1 cellular context compared by ENCODE assay signal in genomic region chr9:136847827-136848392, GRCh38.
TF ChIP-seq lines count a peak whose summit lies in the region.

No MANE protein-coding gene starts in this region.

TF ChIP-seq in HepG2, 621 proteins besides CTCF, POLR2A, EP300 and RAD21 (continued from another document and continues in another):
- TF ChIP-seq IRF9 (CRISPR knock-in tag; IDR thresholded peaks at IDR 0.05; ENCODE audit: borderline replicate concordance): 0 out of 2 replicates have a peak, but pooled peaks have one; percentile 3
- TF ChIP-seq ZSCAN12 (CRISPR knock-in tag; IDR thresholded peaks at IDR 0.05): no peak
- TF ChIP-seq RBFOX2 (IDR thresholded peaks at IDR 0.05; ENCODE audit: low read depth, low read length): peak; percentile 96
- TF ChIP-seq SOX5 (CRISPR knock-in tag; IDR thresholded peaks at IDR 0.05; ENCODE audit: borderline replicate concordance): no peak
- TF ChIP-seq ZNF644 (CRISPR knock-in tag; IDR thresholded peaks at IDR 0.05; ENCODE audit: low read depth): no peak
- TF ChIP-seq ZNF788 (CRISPR knock-in tag; IDR thresholded peaks at IDR 0.05; ENCODE audit: borderline replicate concordance): 0 out of 2 replicates have a peak, but pooled peaks have one; percentile 57
- TF ChIP-seq ZUFSP (CRISPR knock-in tag; IDR thresholded peaks at IDR 0.05; ENCODE audit: borderline replicate concordance): no peak
- peak; percentile 73; the same call in 1 of the 2 replicates for TF ChIP-seq IKZF5 (CRISPR knock-in tag; IDR thresholded peaks at IDR 0.05)
- no peak for TF ChIP-seq ZFP36L2 (CRISPR knock-in tag; IDR thresholded peaks at IDR 0.05)
- no peak for TF ChIP-seq SRSF4 (IDR thresholded peaks at IDR 0.05; ENCODE audit: low read depth, low read length, poor library complexity, severe bottlenecking)
- TF ChIP-seq ZNF766 (CRISPR knock-in tag; IDR thresholded peaks at IDR 0.05; ENCODE audit: borderline replicate concordance): peak; percentile 80; the same call in 1 of the 2 replicates
- TF ChIP-seq ZNF350 (CRISPR knock-in tag; IDR thresholded peaks at IDR 0.05; ENCODE audit: borderline replicate concordance, low read depth): peak; percentile 92
- TF ChIP-seq ZNF136 (CRISPR knock-in tag; IDR thresholded peaks at IDR 0.05; ENCODE audit: low read depth): no peak
- 0 out of 2 replicates have a peak, but pooled peaks have one; percentile 27 for TF ChIP-seq ZNF441 (CRISPR knock-in tag; IDR thresholded peaks at IDR 0.05; ENCODE audit: borderline replicate concordance)
- no peak for TF ChIP-seq GTF2F1 (IDR thresholded peaks at IDR 0.05; ENCODE audit: low read length)
- TF ChIP-seq TBX2 (CRISPR knock-in tag; IDR thresholded peaks at IDR 0.05; ENCODE audit: borderline replicate concordance): peak; percentile 57
- 0 out of 2 replicates have a peak, but pooled peaks have one; percentile 38 for TF ChIP-seq ARNTL (CRISPR knock-in tag; IDR thresholded peaks at IDR 0.05)
- TF ChIP-seq MYC (CRISPR knock-in tag; IDR thresholded peaks at IDR 0.05; ENCODE audit: borderline replicate concordance): peak; percentile 91
- no peak; the same call in 1 of the 2 replicates for TF ChIP-seq GATAD1 (CRISPR knock-in tag; IDR thresholded peaks at IDR 0.05)
- peak; percentile 34; the same call in 1 of the 2 replicates for TF ChIP-seq REL (CRISPR knock-in tag; conservative IDR thresholded peaks at IDR 0.05)
- TF ChIP-seq FOXO4 (CRISPR knock-in tag; conservative IDR thresholded peaks at IDR 0.05): no peak
- TF ChIP-seq KLF15 (CRISPR knock-in tag; IDR thresholded peaks at IDR 0.05; ENCODE audit: borderline replicate concordance): no peak
- TF ChIP-seq KDM1A (CRISPR knock-in tag; IDR thresholded peaks at IDR 0.05): no peak
- no peak for TF ChIP-seq HNRNPH1 (optimal IDR thresholded peaks at IDR 0.05; ENCODE audit: low read depth, low read length)
- peak; percentile 80; the same call in 1 of the 2 replicates for TF ChIP-seq TIGD3 (CRISPR knock-in tag; IDR thresholded peaks at IDR 0.05; ENCODE audit: borderline replicate concordance)
- TF ChIP-seq ZNF709 (CRISPR knock-in tag; IDR thresholded peaks at IDR 0.05): no peak; the same call in 1 of the 2 replicates
- no peak for TF ChIP-seq ZFAT (CRISPR knock-in tag; conservative IDR thresholded peaks at IDR 0.05)
- peak; percentile 89; the same call in 1 of the 2 replicates for TF ChIP-seq ZNF451 (CRISPR knock-in tag; IDR thresholded peaks at IDR 0.05)
- no peak for TF ChIP-seq ELF4 (CRISPR knock-in tag; IDR thresholded peaks at IDR 0.05; ENCODE audit: borderline replicate concordance)
- TF ChIP-seq ZNF83 (CRISPR knock-in tag; IDR thresholded peaks at IDR 0.05; ENCODE audit: borderline replicate concordance): no peak
- TF ChIP-seq EEA1 (CRISPR knock-in tag; IDR thresholded peaks at IDR 0.05; ENCODE audit: borderline replicate concordance): no peak
- TF ChIP-seq PHF5A (CRISPR knock-in tag; IDR thresholded peaks at IDR 0.05; ENCODE audit: low read depth, unreplicated experiment): no peak
- no peak for TF ChIP-seq CEBPB (IDR thresholded peaks at IDR 0.05; ENCODE audit: borderline replicate concordance, low read depth, low read length)
- TF ChIP-seq ZBTB20 (CRISPR knock-in tag; IDR thresholded peaks at IDR 0.05; ENCODE audit: borderline replicate concordance, low read depth): 0 out of 2 replicates have a peak, but pooled peaks have one; percentile 17
- no peak for TF ChIP-seq E2F1 (CRISPR knock-in tag; IDR thresholded peaks at IDR 0.05)
- TF ChIP-seq RXRA (CRISPR knock-in tag; IDR thresholded peaks at IDR 0.05): peak; percentile 17
- peak; percentile 45; the same call in 1 of the 2 replicates for TF ChIP-seq DRAP1 (CRISPR knock-in tag; IDR thresholded peaks at IDR 0.05)
- no peak; the same call in 1 of the 2 replicates for TF ChIP-seq GATAD2A (CRISPR knock-in tag; IDR thresholded peaks at IDR 0.05)
- TF ChIP-seq RELA (CRISPR knock-in tag; IDR thresholded peaks at IDR 0.05): no peak
- no peak for TF ChIP-seq ATF7 (IDR thresholded peaks at IDR 0.05)
- TF ChIP-seq ATF7 (CRISPR knock-in tag; IDR thresholded peaks at IDR 0.05): no peak
- 0 out of 2 replicates have a peak, but pooled peaks have one; percentile 34 for TF ChIP-seq ZNF740 (CRISPR knock-in tag; IDR thresholded peaks at IDR 0.05)
- no peak for TF ChIP-seq PLSCR1 (CRISPR knock-in tag; IDR thresholded peaks at IDR 0.05; ENCODE audit: borderline replicate concordance)
- TF ChIP-seq NFYC (CRISPR knock-in tag; IDR thresholded peaks at IDR 0.05): peak; percentile 48
- no peak; the same call in 1 of the 2 replicates for TF ChIP-seq CAMTA2 (CRISPR knock-in tag; IDR thresholded peaks at IDR 0.05; ENCODE audit: borderline replicate concordance)
- TF ChIP-seq ZNF431 (CRISPR knock-in tag; IDR thresholded peaks at IDR 0.05; ENCODE audit: borderline replicate concordance, low read depth): no peak; the same call in 1 of the 2 replicates
- TF ChIP-seq FOXC1 (CRISPR knock-in tag; IDR thresholded peaks at IDR 0.05; ENCODE audit: borderline replicate concordance): peak; percentile 57; the same call in 1 of the 2 replicates
- peak; percentile 79 for TF ChIP-seq ZBTB7A (CRISPR knock-in tag; IDR thresholded peaks at IDR 0.05)
- no peak for TF ChIP-seq TP53 (CRISPR knock-in tag; conservative IDR thresholded peaks at IDR 0.05)
- no peak for TF ChIP-seq ZFP62 (CRISPR knock-in tag; IDR thresholded peaks at IDR 0.05)
- TF ChIP-seq ZMYM4 (CRISPR knock-in tag; IDR thresholded peaks at IDR 0.05): no peak
- TF ChIP-seq TRIM22 (IDR thresholded peaks at IDR 0.05): no peak
- TF ChIP-seq ZNF746 (CRISPR knock-in tag; IDR thresholded peaks at IDR 0.05): no peak
- no peak for TF ChIP-seq SOX13 (IDR thresholded peaks at IDR 0.05)
- TF ChIP-seq SOX13 (CRISPR knock-in tag; conservative IDR thresholded peaks at IDR 0.05 in 1 of 2, IDR thresholded peaks at IDR 0.05 in 1 of 2): peak in 1 of 2 experiments; percentile 28; a peak in 1 of 4 replicates
- TF ChIP-seq ZNF512B (CRISPR knock-in tag; IDR thresholded peaks at IDR 0.05; ENCODE audit: borderline replicate concordance): peak; percentile 76; the same call in 1 of the 2 replicates
- no peak for TF ChIP-seq MYNN (CRISPR knock-in tag; IDR thresholded peaks at IDR 0.05; ENCODE audit: low read depth)
